In genomic region chr2:109128048-109128465, GRCh38 we compare ENCODE assay signal across 1 cellular context.
TF ChIP-seq lines count a peak whose summit lies in the region.

No MANE protein-coding gene starts in this region.

TF ChIP-seq in GM12878, 131 proteins besides CTCF, POLR2A, EP300 and RAD21 (continued from another document and continues in another):
- TF ChIP-seq ZNF687 (IDR thresholded peaks at IDR 0.05) (peak; percentile 53; the same call in 1 of the 2 replicates), MTA2 (IDR thresholded peaks at IDR 0.05; ENCODE audit: low read depth) (no peak), TBL1XR1 (IDR thresholded peaks at IDR 0.05; ENCODE audit: low read depth, low read length) (no peak), IRF5 (IDR thresholded peaks at IDR 0.05; ENCODE audit: borderline replicate concordance) (no peak), ZNF24 (IDR thresholded peaks at IDR 0.05) (no peak), HDAC6 (IDR thresholded peaks at IDR 0.05; ENCODE audit: unreplicated experiment) (no peak), NR2F1 (conservative IDR thresholded peaks at IDR 0.05) (no peak), WRNIP1 (IDR thresholded peaks at IDR 0.05; ENCODE audit: borderline replicate concordance, low read depth, low read length) (no peak), STAT1 (conservative IDR thresholded peaks at IDR 0.05) (no peak), ZBTB4 (CRISPR knock-in tag; IDR thresholded peaks at IDR 0.05) (no peak), MLLT1 (IDR thresholded peaks at IDR 0.05) (no peak), KDM1A (IDR thresholded peaks at IDR 0.05; ENCODE audit: borderline replicate concordance) (no peak), CEBPB (IDR thresholded peaks at IDR 0.05; ENCODE audit: borderline replicate concordance in 1 of 2, low read depth in 2 of 2, low read length in 2 of 2) (no peak), SMAD5 (IDR thresholded peaks at IDR 0.05; ENCODE audit: low read depth) (no peak), FOXM1 (IDR thresholded peaks at IDR 0.05; ENCODE audit: low read depth, low read length) (no peak), STAT3 (IDR thresholded peaks at IDR 0.05; ENCODE audit: low read depth, low read length) (no peak), CHD1 (IDR thresholded peaks at IDR 0.05; ENCODE audit: low read depth, low read length) (no peak), SREBF1 (IDR thresholded peaks at IDR 0.05; ENCODE audit: low read length) (no peak), SUZ12 (IDR thresholded peaks at IDR 0.05; ENCODE audit: unreplicated experiment) (no peak), MYB (IDR thresholded peaks at IDR 0.05; ENCODE audit: borderline replicate concordance, low read depth, low read length) (no peak), ZBTB33 (IDR thresholded peaks at IDR 0.05) (no peak), YBX1 (IDR thresholded peaks at IDR 0.05) (no peak), E4F1 (IDR thresholded peaks at IDR 0.05; ENCODE audit: borderline replicate concordance, partially characterized antibody) (no peak), GATAD2B (conservative IDR thresholded peaks at IDR 0.05; ENCODE audit: low read depth) (peak; percentile 75), TARDBP (IDR thresholded peaks at IDR 0.05; ENCODE audit: borderline replicate concordance) (no peak), ATF3 (IDR thresholded peaks at IDR 0.05; ENCODE audit: borderline replicate concordance, extremely low read depth, low read depth, low read length) (no peak), POLR2AphosphoS5 (IDR thresholded peaks at IDR 0.05; ENCODE audit: low read length) (no peak), RB1 (IDR thresholded peaks at IDR 0.05; ENCODE audit: borderline replicate concordance) (peak; percentile 75; the same call in 1 of the 2 replicates), SMARCA5 (IDR thresholded peaks at IDR 0.05) (peak; percentile 95), BCL11A (IDR thresholded peaks at IDR 0.05; ENCODE audit: low read depth, low read length) (no peak), EED (IDR thresholded peaks at IDR 0.05; ENCODE audit: low read depth) (peak; percentile 73), FOXK2 (IDR thresholded peaks at IDR 0.05) (no peak), BACH1 (IDR thresholded peaks at IDR 0.05; ENCODE audit: borderline replicate concordance) (no peak), KAT2A (conservative IDR thresholded peaks at IDR 0.05; ENCODE audit: control insufficient read depth, low read depth, low read length) (no peak), LARP7 (IDR thresholded peaks at IDR 0.05) (peak; percentile 65; the same call in 1 of the 2 replicates), ZNF274 (IDR thresholded peaks at IDR 0.05; ENCODE audit: insufficient read depth, insufficient read length) (no peak), CREM (IDR thresholded peaks at IDR 0.05; ENCODE audit: low read depth) (peak; percentile 37; the same call in 1 of the 2 replicates), PBX3 (IDR thresholded peaks at IDR 0.05; ENCODE audit: insufficient replicate concordance, low read depth, low read length) (no peak), SUPT20H (IDR thresholded peaks at IDR 0.05; ENCODE audit: borderline replicate concordance, control insufficient read depth, low read depth, low read length) (no peak), PAX5 (IDR thresholded peaks at IDR 0.05; ENCODE audit: borderline replicate concordance, low read depth, low read length) (peak; percentile 14; the same call in 1 of the 2 replicates), BRCA1 (IDR thresholded peaks at IDR 0.05; ENCODE audit: low read depth, low read length) (no peak), NRF1 (conservative IDR thresholded peaks at IDR 0.05; ENCODE audit: low read depth, low read length) (no peak), BHLHE40 (IDR thresholded peaks at IDR 0.05; ENCODE audit: borderline replicate concordance in 1 of 2, low read depth in 2 of 2, low read length in 1 of 2) (peak; percentile 32 to 47; a peak in 3 of 4 replicates), MTA3 (IDR thresholded peaks at IDR 0.05; ENCODE audit: borderline replicate concordance, low read length) (no peak), RELA (IDR thresholded peaks at IDR 0.05; ENCODE audit: borderline replicate concordance, partially characterized antibody) (peak; percentile 19), CBFB (IDR thresholded peaks at IDR 0.05; ENCODE audit: low read depth) (0 out of 2 replicates have a peak, but pooled peaks have one; percentile 15)
